20 cellular contexts compared by ENCODE assay signal in the genomic region with DNA sequence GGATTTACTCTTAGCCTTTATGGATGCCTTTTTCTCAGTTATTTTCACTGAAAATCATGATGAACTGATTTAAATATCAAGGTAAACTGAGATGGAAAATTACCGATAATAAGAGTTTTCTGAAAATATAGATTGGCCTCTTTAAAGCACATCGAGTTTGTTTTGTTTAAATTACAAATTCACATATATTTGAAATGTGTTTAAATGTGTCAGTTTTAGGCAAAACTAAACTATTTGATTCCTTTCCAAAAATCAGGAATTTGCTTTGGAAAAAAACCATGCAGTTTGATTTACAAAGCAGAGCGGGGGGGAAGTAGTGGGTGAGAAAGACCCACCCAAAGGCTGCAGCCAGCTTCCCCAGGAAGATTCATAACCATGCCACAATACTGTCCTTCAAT. TPM values are rescaled to one million over a fixed set of nuclear protein-coding genes. Genes with fewer than 3 reads are reported as not detected.
A peak's percentile ranks its signal among the peaks of the same experiment; 100 is the strongest.
DNase-seq lines count a peak whose midpoint lies in the region; ATAC-seq and TF ChIP-seq lines count a peak whose summit lies in the region.
"Had no signal": no experiment of that assay in that cellular context is flagged by ENCODE, and none has a peak within 500 bp of the region (broad histone marks: within the 10 kb centered on the region; RNA-seq: fewer than 3 reads in every experiment).

No MANE protein-coding gene starts in this region.

- TF ChIP-seq CTCF in IMR-90 (conservative IDR thresholded peaks at IDR 0.05; ENCODE audit: low read depth, low read length) (no peak), brain microvascular endothelial cell (IDR thresholded peaks at IDR 0.05; ENCODE audit: low read depth, low read length, missing control alignments) (no peak), upper lobe of left lung (IDR thresholded peaks at IDR 0.05) (no peak)

- H4K20me1 ChIP-seq in IMR-90 (ENCODE audit: insufficient read depth, low read length), result no peaks in the 10 kb centered on the region; the same call in 1 of the 2 replicates

- H3K9me3 ChIP-seq in IMR-90 (ENCODE audit: control insufficient read depth, insufficient read depth, low read length), result no peaks in the 10 kb centered on the region
- H3K9me3 ChIP-seq in muscle layer of duodenum (ENCODE audit: control insufficient read depth in 1 of 2, low read length in 2 of 2), result no peaks in the 10 kb centered on the region
- H3K9me3 ChIP-seq in upper lobe of left lung, result no peaks in the 10 kb centered on the region
- H3K9me3 ChIP-seq: BE2C, gastrocnemius medialis, tibial artery had no signal

- H3K4me3 ChIP-seq in IMR-90 (ENCODE audit: insufficient read depth, low read depth, low read length) (no peak overlapping the region), brain microvascular endothelial cell (ENCODE audit: low read depth, low read length) (no peak overlapping the region), muscle layer of duodenum (ENCODE audit: low read depth in 1 of 2, low read length in 2 of 2) (no peak overlapping the region), upper lobe of left lung (no peak overlapping the region)
- H3K4me3 ChIP-seq: gastrocnemius medialis, neural progenitor cell, tibial artery had no signal

- intact Hi-C loops in IMR-90 (cut with micrococcal nuclease), result no loop called here

- H3K9ac ChIP-seq in IMR-90 (ENCODE audit: low read depth, low read length), result no peak overlapping the region
- H3K9ac ChIP-seq: neural progenitor cell had no signal

- H3K56ac ChIP-seq in IMR-90 (ENCODE audit: extremely low read depth, insufficient read depth, low read length), result no peak overlapping the region

- H2BK120ac ChIP-seq in IMR-90 (ENCODE audit: low read depth, low read length), result peak overlapping the region; percentile 20

- peak overlapping the region; percentile 7; the same call in 1 of the 2 replicates for H4K5ac ChIP-seq in IMR-90 (ENCODE audit: low read depth, low read length)

- DNase-seq in IMR-90 (no peak), brain microvascular endothelial cell (no peak), upper lobe of left lung (no peak), SW 1271 (lab: John Stamatoyannopoulos, UW) (no peak), NCI-H510A (lab: John Stamatoyannopoulos, UW) (no peak)
- DNase-seq: activated CD4-positive, alpha-beta T cell treated with anti-CD3 and anti-CD28 coated beads, Interleukin-2, amount 50 U/mL, for 1 hour; activated CD8-positive, alpha-beta memory T cell treated with anti-CD3 and anti-CD28 coated beads, Interleukin-2, amount 50 U/mL, for 4 hours; activated effector memory CD4-positive, alpha-beta T cell treated with anti-CD3 and anti-CD28 coated beads, Interleukin-2, amount 50 U/mL, for 16 hours; BE2C; erythroblast; gastrocnemius medialis; midbrain; MV-4-11; NCI-H1930; retina; T-cell; tibial artery had no signal

- H2AK9ac ChIP-seq in IMR-90 (replicated peaks; ENCODE audit: low read depth, low read length, poor library complexity), result no peak overlapping the region

- 0 out of 2 replicates have a peak overlapping the region, but pooled peaks have one; percentile 22 for H3K14ac ChIP-seq in IMR-90 (replicated peaks; ENCODE audit: low read depth, low read length)

- ATAC-seq in IMR-90 (ENCODE audit: low read depth), result no peak
- ATAC-seq in upper lobe of left lung (ENCODE audit: low FRiP score in 2 of 2), result peak in 1 of 2 donors; percentile 7
- no peak for ATAC-seq in GM18519 (IDR thresholded peaks at IDR 0.05; ENCODE audit: low FRiP score, unreplicated experiment)
- ATAC-seq: gastrocnemius medialis had no signal

- H2AFZ ChIP-seq in IMR-90 (replicated peaks; ENCODE audit: low read length, poor library complexity), result no peak overlapping the region
- H2AFZ ChIP-seq: neural progenitor cell had no signal

- H2BK20ac ChIP-seq in IMR-90 (ENCODE audit: low read depth, low read length), result 0 out of 2 replicates have a peak overlapping the region, but pooled peaks have one; percentile 10

- H2AK5ac ChIP-seq in IMR-90 (ENCODE audit: low read depth, low read length), result no peak overlapping the region

- CTCF ChIA-PET in IMR-90 (lab: Yijun Ruan, JAX), result interaction anchor here (0.6 to 1.0 kb wide), 2 partner anchors 22 to 212 kb away, joined by 3 read pairs; no protein-coding TSS in a partner anchor

- peaks cover 2% of the 10 kb centered on the region; the same call in 1 of the 2 replicates for H3K9me1 ChIP-seq in IMR-90 (ENCODE audit: insufficient read depth, low read length)

- POLR2A ChIA-PET in IMR-90 (lab: Charles Lee; ENCODE audit: unreplicated experiment), result interaction anchor here (0.6 kb wide), 1 partner anchor 132 kb away, joined by 3 read pairs; no protein-coding TSS in a partner anchor

- in situ Hi-C loops in IMR-90 (cut with MboI; ENCODE audit: low sequenced_read_pairs) (no loop called here), brain microvascular endothelial cell (cut with HindIII; ENCODE audit: low pct_ligation_motif_present, low sequenced_read_pairs) (loop anchor here (25.0 kb wide), 1 partner anchor 195 kb away; no protein-coding TSS in a partner anchor)

- no peak overlapping the region for H3K18ac ChIP-seq in IMR-90 (ENCODE audit: low read depth, low read length)

- no CpG with 5 or more reads among the region's 3 CpGs for whole genome bisulfite sequencing in IMR-90 (ENCODE audit: extremely low coverage in 2 of 2, insufficient read length in 1 of 2), 2 experiments
- 67 to 73% methylated on average over 3 of the region's 3 CpGs for WGBS in upper lobe of left lung, 2 donors

- H3K27me3 ChIP-seq in IMR-90 (ENCODE audit: control insufficient read depth, insufficient read depth, low read length) (no peaks in the 10 kb centered on the region), brain microvascular endothelial cell (replicated peaks) (no peaks in the 10 kb centered on the region), muscle layer of duodenum (ENCODE audit: low read depth, low read length) (no peaks in the 10 kb centered on the region), upper lobe of left lung (no peaks in the 10 kb centered on the region)
- H3K27me3 ChIP-seq: BE2C, gastrocnemius medialis, neural progenitor cell, tibial artery had no signal

- TF ChIP-seq EP300 in upper lobe of left lung (IDR thresholded peaks at IDR 0.05), result no peak

- 0 out of 2 replicates have a peak overlapping the region, but pooled peaks have one; percentile 13 for H3K4me2 ChIP-seq in IMR-90 (ENCODE audit: low read depth, low read length)
- H3K4me2 ChIP-seq: neural progenitor cell had no signal

- peak overlapping the region; percentile 44 for H3K4ac ChIP-seq in IMR-90 (ENCODE audit: low read depth, low read length)

- dilution Hi-C loops in IMR-90 (cut with HindIII; ENCODE audit: low sequenced_read_pairs, unreplicated experiment), result no loop called here

- no peak for TF ChIP-seq POLR2A in IMR-90 (IDR thresholded peaks at IDR 0.05; ENCODE audit: low read depth, low read length)
- TF ChIP-seq POLR2A in upper lobe of left lung (IDR thresholded peaks at IDR 0.05), result no peak

- TF ChIP-seq RAD21 in IMR-90 (IDR thresholded peaks at IDR 0.05; ENCODE audit: low read length), result no peak

- H3K36me3 ChIP-seq in IMR-90 (ENCODE audit: control insufficient read depth, insufficient read depth, low read length) (no peaks in the 10 kb centered on the region), brain microvascular endothelial cell (replicated peaks) (no peaks in the 10 kb centered on the region), muscle layer of duodenum (ENCODE audit: control insufficient read depth in 1 of 2, insufficient read depth in 2 of 2, low read length in 2 of 2) (no peaks in the 10 kb centered on the region), upper lobe of left lung (no peaks in the 10 kb centered on the region)
- H3K36me3 ChIP-seq: BE2C, gastrocnemius medialis, neural progenitor cell, tibial artery had no signal

- H3K4me1 ChIP-seq in IMR-90 (ENCODE audit: control insufficient read depth, insufficient read depth, low read length), result peaks cover 5% of the 10 kb centered on the region
- H3K4me1 ChIP-seq in muscle layer of duodenum (ENCODE audit: control insufficient read depth in 1 of 2, insufficient read depth in 2 of 2, low read length in 2 of 2), result peaks cover 14 to 16% of the 10 kb centered on the region in 2 donors
- H3K4me1 ChIP-seq in upper lobe of left lung, result peaks cover 18 to 34% (median 19%) of the 10 kb centered on the region in 4 donors
- H3K4me1 ChIP-seq: neural progenitor cell had no signal

- peak overlapping the region; percentile 31; the same call in 1 of the 3 replicates for H2BK15ac ChIP-seq in IMR-90 (ENCODE audit: low read depth, low read length)

- 0 out of 2 replicates have a peak overlapping the region, but pooled peaks have one; percentile 25 for H3K23ac ChIP-seq in IMR-90 (ENCODE audit: low read depth, low read length)

- H3K79me1 ChIP-seq in IMR-90 (ENCODE audit: low read depth in 1 of 2, low read length in 2 of 2), result no peaks in the 10 kb centered on the region

- peak overlapping the region; percentile 48 for H2BK5ac ChIP-seq in IMR-90 (ENCODE audit: low read depth, low read length, poor library complexity, severe bottlenecking)

- H4K91ac ChIP-seq in IMR-90 (ENCODE audit: insufficient read depth, low read depth, low read length), result peak overlapping the region; percentile 12; the same call in 1 of the 2 replicates

- no TSS peak for BruUV-seq in IMR-90 (replicated peaks; lab: Mats Ljungman, UMichigan)

- no peak overlapping the region for H3K27ac ChIP-seq in IMR-90 (ENCODE audit: insufficient read depth, low read length)
- peak overlapping the region; percentile 0 for H3K27ac ChIP-seq in brain microvascular endothelial cell
- H3K27ac ChIP-seq in muscle layer of duodenum (ENCODE audit: low read length), result peak overlapping the region; percentile 1
- peak overlapping the region; percentile 59 to 83 (median 78) for H3K27ac ChIP-seq in upper lobe of left lung
- H3K27ac ChIP-seq: gastrocnemius medialis, neural progenitor cell had no signal

- H4K8ac ChIP-seq in IMR-90 (ENCODE audit: low read depth in 2 of 2, low read length in 2 of 2), result no peak overlapping the region; a peak in 1 of 4 replicates

TF ChIP-seq in IMR-90, 13 proteins besides CTCF, POLR2A, EP300 and RAD21:
- TF ChIP-seq SMC3 (IDR thresholded peaks at IDR 0.05; ENCODE audit: low read depth, low read length) (no peak), MAFK (IDR thresholded peaks at IDR 0.05; ENCODE audit: low read depth, low read length) (no peak)

RNA-seq across cellular contexts. Expression of a gene that starts 52.0 kb away (rescaled TPM):
- total RNA-seq in IMR-90 (2012; rRNA removed) (73.7 and 85.8 TPM in 2 replicates), upper lobe of left lung (10 to 100 TPM; 42.7 to 96.9 (median 62.0) TPM)
- 24.8 and 29.7 TPM in 2 replicates for polyA plus RNA-seq in IMR-90 (2012; rRNA removed)
- polyA plus RNA-seq in IMR-90 (2012; cell fraction: cytosol; rRNA removed), result 6.9 and 14.5 TPM in 2 replicates
- polyA plus RNA-seq in IMR-90 (2012; cell fraction: nucleus; rRNA removed; ENCODE audit: low replicate concordance), result 24.1 and 88.2 TPM in 2 replicates
